In the genomic region with DNA sequence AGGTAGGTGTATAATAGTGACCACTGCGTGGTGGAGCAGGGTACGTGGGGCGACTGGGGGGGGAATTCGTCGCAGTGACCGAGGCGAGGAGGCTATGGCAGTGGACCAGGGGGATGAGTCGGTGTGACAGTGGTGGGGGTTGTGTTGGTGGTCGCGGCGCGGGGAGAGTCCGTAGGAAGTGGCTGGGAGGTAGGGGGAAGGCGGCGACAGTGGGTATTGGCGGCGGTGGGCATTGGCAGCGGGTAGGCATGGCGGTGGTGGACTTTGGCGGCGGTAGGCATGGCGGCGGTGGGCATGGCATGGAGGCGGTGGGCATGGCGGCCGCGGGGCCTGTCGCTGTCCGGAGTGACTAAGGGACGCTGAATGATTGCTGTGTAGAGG, we compare ENCODE assay signal across 8 cellular contexts. TPM values are rescaled to one million over a fixed set of nuclear protein-coding genes. Genes with fewer than 3 reads are reported as not detected.
DNase-seq lines count a peak whose midpoint lies in the region; ATAC-seq, FAIRE-seq and TF ChIP-seq lines count a peak whose summit lies in the region.

No MANE protein-coding gene starts in this region.

- H3K9me3 ChIP-seq in duodenal mucosa (ENCODE audit: control insufficient read depth in 1 of 2, low read length in 2 of 2) (peaks cover 6 to 9% of the 10 kb centered on the region in 2 donors), muscle layer of colon (ENCODE audit: low read length) (no peaks in the 10 kb centered on the region)

- H3K4me1 ChIP-seq in duodenal mucosa (ENCODE audit: control insufficient read depth in 1 of 2, insufficient read depth in 2 of 2, low read length in 2 of 2) (no peaks in the 10 kb centered on the region), muscle layer of colon (ENCODE audit: insufficient read depth, low read length) (no peaks in the 10 kb centered on the region)

- H3K4me3 ChIP-seq in duodenal mucosa (ENCODE audit: low read depth in 1 of 2, low read length in 2 of 2) (peak overlapping the region; percentile 89 to 93), muscle layer of colon (ENCODE audit: low read depth in 1 of 2, low read length in 2 of 2) (peak overlapping the region; percentile 63 to 88)

- DNase-seq in GM12892 (ENCODE audit: insufficient read length) (peak; percentile 5), ureter (ENCODE audit: low spot score) (peak; percentile 43), cerebellar nuclear complex (lab: John Stamatoyannopoulos, UW) (no peak), RPMI8226 (no peak)
- peak; percentile 8 for DNase-seq in activated CD4-positive, alpha-beta T cell treated with anti-CD3 and anti-CD28 coated beads for 1 hour

- H3K36me3 ChIP-seq in duodenal mucosa (ENCODE audit: control insufficient read depth in 1 of 2, insufficient read depth in 2 of 2, low read length in 2 of 2) (no peaks in the 10 kb centered on the region), muscle layer of colon (ENCODE audit: insufficient read depth, low read length) (no peaks in the 10 kb centered on the region)

- H3K27me3 ChIP-seq in duodenal mucosa (ENCODE audit: control insufficient read depth in 1 of 2, insufficient read depth in 2 of 2, low read length in 2 of 2) = no peaks in the 10 kb centered on the region
- H3K27me3 ChIP-seq in muscle layer of colon (ENCODE audit: control insufficient read depth in 1 of 2, insufficient read depth in 2 of 2, low read length in 2 of 2) = no peaks in the 10 kb centered on the region

- H3K27ac ChIP-seq in duodenal mucosa (ENCODE audit: low read depth, low read length) (peak overlapping the region; percentile 85), muscle layer of colon (ENCODE audit: low read depth, low read length) (peak overlapping the region; percentile 86)

- ATAC-seq in GM21737 (IDR thresholded peaks at IDR 0.05; ENCODE audit: unreplicated experiment) = no peak

- FAIRE-seq in GM12892 (lab: Jason Lieb, UNC) = no peak

- TF ChIP-seq POLR2A in GM12892 (IDR thresholded peaks at IDR 0.05; ENCODE audit: low read depth, low read length) = no peak

- peak overlapping the region; percentile 80 to 81 for H3K9ac ChIP-seq in duodenal mucosa (ENCODE audit: low read depth in 1 of 2, low read length in 2 of 2)
- peak overlapping the region; percentile 90 for H3K9ac ChIP-seq in muscle layer of colon (ENCODE audit: low read length)

RNA-seq across cellular contexts. Expression of a gene that starts 0.8 kb away (rescaled TPM):
- polyA plus RNA-seq in GM12892 (2012; ENCODE audit: missing spikeins) = 39.1 TPM
- 121 TPM for total RNA-seq in ureter

RNA-seq across cellular contexts. Expression of a gene that starts 0.8 kb away (rescaled TPM):
- 27.1 TPM for polyA plus RNA-seq in GM12892 (2012; ENCODE audit: missing spikeins)
- 19.1 TPM for total RNA-seq in ureter

Comparison
In these comparisons a context has a peak if more than half of its experiments do, and no peak if none do; other contexts are left out.
1. DNase-seq: peak in GM12892 (single experiment), activated CD4-positive, alpha-beta T cell treated with anti-CD3 and anti-CD28 coated beads for 1 hour (single experiment) and ureter (single experiment); none in cerebellar nuclear complex (0 of 2) and RPMI8226 (single experiment).